1 cellular context compared by ENCODE assay signal in the genomic region with DNA sequence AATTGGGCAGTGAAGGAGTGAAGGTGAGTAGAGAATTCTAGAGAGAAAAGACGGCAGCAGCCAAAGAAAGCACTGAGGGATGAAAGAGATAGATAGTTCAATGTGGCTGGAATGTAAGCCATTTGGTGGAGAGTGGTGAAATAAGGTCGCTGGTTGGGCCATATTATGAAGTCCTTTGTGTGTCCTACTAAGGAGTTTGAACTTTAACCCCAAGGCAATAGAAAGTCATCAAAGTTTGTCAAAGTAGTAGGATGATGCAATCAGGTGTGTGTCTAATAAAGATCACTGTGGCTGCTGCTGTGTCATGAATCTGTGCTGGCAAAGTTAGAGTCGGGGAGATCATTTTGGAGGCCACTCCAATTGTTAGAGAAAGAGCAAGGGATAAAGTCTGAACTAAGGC.
A peak's percentile ranks its signal among the peaks of the same experiment; 100 is the strongest.
TF ChIP-seq lines count a peak whose summit lies in the region.

No MANE protein-coding gene starts in this region.

TF ChIP-seq in K562, 482 proteins besides CTCF, POLR2A, EP300 and RAD21 (continued from another document and continues in another):
- TF ChIP-seq, protein P1, sequence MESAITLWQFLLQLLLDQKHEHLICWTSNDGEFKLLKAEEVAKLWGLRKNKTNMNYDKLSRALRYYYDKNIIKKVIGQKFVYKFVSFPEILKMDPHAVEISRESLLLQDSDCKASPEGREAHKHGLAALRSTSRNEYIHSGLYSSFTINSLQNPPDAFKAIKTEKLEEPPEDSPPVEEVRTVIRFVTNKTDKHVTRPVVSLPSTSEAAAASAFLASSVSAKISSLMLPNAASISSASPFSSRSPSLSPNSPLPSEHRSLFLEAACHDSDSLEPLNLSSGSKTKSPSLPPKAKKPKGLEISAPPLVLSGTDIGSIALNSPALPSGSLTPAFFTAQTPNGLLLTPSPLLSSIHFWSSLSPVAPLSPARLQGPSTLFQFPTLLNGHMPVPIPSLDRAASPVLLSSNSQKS (CRISPR knock-in tag; IDR thresholded peaks at IDR 0.05): no peak
- no peak for TF ChIP-seq KLF10 (CRISPR knock-in tag; IDR thresholded peaks at IDR 0.05)
- TF ChIP-seq TAF15 (IDR thresholded peaks at IDR 0.05; ENCODE audit: low read depth, low read length): no peak
- TF ChIP-seq, protein P2, sequence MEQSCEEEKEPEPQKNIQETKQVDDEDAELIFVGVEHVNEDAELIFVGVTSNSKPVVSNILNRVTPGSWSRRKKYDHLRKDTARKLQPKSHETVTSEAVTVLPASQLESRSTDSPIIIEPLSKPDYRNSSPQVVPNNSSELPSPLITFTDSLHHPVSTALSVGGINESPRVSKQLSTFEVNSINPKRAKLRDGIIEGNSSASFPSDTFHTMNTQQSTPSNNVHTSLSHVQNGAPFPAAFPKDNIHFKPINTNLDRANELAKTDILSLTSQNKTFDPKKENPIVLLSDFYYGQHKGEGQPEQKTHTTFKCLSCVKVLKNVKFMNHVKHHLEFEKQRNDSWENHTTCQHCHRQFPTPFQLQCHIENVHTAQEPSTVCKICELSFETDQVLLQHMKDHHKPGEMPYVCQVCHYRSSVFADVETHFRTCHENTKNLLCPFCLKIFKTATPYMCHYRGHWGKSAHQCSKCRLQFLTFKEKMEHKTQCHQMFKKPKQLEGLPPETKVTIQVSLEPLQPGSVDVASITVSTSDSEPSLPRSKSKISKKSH (CRISPR knock-in tag; IDR thresholded peaks at IDR 0.05): no peak
- no peak for TF ChIP-seq TEAD1 (CRISPR knock-in tag; IDR thresholded peaks at IDR 0.05)
- no peak for TF ChIP-seq POLR2B (IDR thresholded peaks at IDR 0.05; ENCODE audit: low read depth, partially characterized antibody)
- TF ChIP-seq MYNN (IDR thresholded peaks at IDR 0.05): no peak
- no peak for TF ChIP-seq MYNN (CRISPR knock-in tag; IDR thresholded peaks at IDR 0.05)
- TF ChIP-seq ZNF583 (CRISPR knock-in tag; IDR thresholded peaks at IDR 0.05): 0 out of 2 replicates have a peak, but pooled peaks have one; percentile 28
- TF ChIP-seq ZNF174 (CRISPR knock-in tag; IDR thresholded peaks at IDR 0.05): no peak
- TF ChIP-seq, protein P3, sequence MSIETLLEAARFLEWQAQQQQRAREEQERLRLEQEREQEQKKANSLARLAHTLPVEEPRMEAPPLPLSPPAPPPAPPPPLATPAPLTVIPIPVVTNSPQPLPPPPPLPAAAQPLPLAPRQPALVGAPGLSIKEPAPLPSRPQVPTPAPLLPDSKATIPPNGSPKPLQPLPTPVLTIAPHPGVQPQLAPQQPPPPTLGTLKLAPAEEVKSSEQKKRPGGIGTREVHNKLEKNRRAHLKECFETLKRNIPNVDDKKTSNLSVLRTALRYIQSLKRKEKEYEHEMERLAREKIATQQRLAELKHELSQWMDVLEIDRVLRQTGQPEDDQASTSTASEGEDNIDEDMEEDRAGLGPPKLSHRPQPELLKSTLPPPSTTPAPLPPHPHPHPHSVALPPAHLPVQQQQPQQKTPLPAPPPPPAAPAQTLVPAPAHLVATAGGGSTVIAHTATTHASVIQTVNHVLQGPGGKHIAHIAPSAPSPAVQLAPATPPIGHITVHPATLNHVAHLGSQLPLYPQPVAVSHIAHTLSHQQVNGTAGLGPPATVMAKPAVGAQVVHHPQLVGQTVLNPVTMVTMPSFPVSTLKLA (conservative IDR thresholded peaks at IDR 0.05): no peak
- no peak; the same call in 1 of the 2 replicates for TF ChIP-seq SOX6 (IDR thresholded peaks at IDR 0.05)
- no peak for TF ChIP-seq SMAD2 (IDR thresholded peaks at IDR 0.05; ENCODE audit: low read depth, low read length)
- TF ChIP-seq CEBPB (tag; IDR thresholded peaks at IDR 0.05): peak; percentile 94
- TF ChIP-seq, protein P4, sequence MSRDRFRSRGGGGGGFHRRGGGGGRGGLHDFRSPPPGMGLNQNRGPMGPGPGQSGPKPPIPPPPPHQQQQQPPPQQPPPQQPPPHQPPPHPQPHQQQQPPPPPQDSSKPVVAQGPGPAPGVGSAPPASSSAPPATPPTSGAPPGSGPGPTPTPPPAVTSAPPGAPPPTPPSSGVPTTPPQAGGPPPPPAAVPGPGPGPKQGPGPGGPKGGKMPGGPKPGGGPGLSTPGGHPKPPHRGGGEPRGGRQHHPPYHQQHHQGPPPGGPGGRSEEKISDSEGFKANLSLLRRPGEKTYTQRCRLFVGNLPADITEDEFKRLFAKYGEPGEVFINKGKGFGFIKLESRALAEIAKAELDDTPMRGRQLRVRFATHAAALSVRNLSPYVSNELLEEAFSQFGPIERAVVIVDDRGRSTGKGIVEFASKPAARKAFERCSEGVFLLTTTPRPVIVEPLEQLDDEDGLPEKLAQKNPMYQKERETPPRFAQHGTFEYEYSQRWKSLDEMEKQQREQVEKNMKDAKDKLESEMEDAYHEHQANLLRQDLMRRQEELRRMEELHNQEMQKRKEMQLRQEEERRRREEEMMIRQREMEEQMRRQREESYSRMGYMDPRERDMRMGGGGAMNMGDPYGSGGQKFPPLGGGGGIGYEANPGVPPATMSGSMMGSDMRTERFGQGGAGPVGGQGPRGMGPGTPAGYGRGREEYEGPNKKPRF (IDR thresholded peaks at IDR 0.05; ENCODE audit: low read depth, low read length): no peak
- TF ChIP-seq XRCC3 (IDR thresholded peaks at IDR 0.05): no peak
- TF ChIP-seq NCOA2 (IDR thresholded peaks at IDR 0.05; ENCODE audit: partially characterized antibody in 2 of 2): no peak
- peak; percentile 85 to 86 for TF ChIP-seq KDM1A (IDR thresholded peaks at IDR 0.05)
- no peak for TF ChIP-seq HDAC6 (IDR thresholded peaks at IDR 0.05; ENCODE audit: low read depth, low read length)
- no peak for TF ChIP-seq SMARCB1 (IDR thresholded peaks at IDR 0.05; ENCODE audit: insufficient read length, low read depth)
- no peak for TF ChIP-seq ZNF57 (CRISPR knock-in tag; IDR thresholded peaks at IDR 0.05)
- TF ChIP-seq ZNF140 (CRISPR knock-in tag; IDR thresholded peaks at IDR 0.05): no peak
- no peak for TF ChIP-seq CCAR2 (IDR thresholded peaks at IDR 0.05; ENCODE audit: low read depth, low read length)
- TF ChIP-seq, protein P5, sequence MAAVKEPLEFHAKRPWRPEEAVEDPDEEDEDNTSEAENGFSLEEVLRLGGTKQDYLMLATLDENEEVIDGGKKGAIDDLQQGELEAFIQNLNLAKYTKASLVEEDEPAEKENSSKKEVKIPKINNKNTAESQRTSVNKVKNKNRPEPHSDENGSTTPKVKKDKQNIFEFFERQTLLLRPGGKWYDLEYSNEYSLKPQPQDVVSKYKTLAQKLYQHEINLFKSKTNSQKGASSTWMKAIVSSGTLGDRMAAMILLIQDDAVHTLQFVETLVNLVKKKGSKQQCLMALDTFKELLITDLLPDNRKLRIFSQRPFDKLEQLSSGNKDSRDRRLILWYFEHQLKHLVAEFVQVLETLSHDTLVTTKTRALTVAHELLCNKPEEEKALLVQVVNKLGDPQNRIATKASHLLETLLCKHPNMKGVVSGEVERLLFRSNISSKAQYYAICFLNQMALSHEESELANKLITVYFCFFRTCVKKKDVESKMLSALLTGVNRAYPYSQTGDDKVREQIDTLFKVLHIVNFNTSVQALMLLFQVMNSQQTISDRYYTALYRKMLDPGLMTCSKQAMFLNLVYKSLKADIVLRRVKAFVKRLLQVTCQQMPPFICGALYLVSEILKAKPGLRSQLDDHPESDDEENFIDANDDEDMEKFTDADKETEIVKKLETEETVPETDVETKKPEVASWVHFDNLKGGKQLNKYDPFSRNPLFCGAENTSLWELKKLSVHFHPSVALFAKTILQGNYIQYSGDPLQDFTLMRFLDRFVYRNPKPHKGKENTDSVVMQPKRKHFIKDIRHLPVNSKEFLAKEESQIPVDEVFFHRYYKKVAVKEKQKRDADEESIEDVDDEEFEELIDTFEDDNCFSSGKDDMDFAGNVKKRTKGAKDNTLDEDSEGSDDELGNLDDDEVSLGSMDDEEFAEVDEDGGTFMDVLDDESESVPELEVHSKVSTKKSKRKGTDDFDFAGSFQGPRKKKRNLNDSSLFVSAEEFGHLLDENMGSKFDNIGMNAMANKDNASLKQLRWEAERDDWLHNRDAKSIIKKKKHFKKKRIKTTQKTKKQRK (IDR thresholded peaks at IDR 0.05; ENCODE audit: borderline replicate concordance, low read depth, low read length): no peak
- TF ChIP-seq GATAD2B (IDR thresholded peaks at IDR 0.05; ENCODE audit: borderline replicate concordance): no peak
- no peak for TF ChIP-seq NFE2L1 (tag; IDR thresholded peaks at IDR 0.05; ENCODE audit: borderline replicate concordance, low read depth)
- TF ChIP-seq, protein P6, sequence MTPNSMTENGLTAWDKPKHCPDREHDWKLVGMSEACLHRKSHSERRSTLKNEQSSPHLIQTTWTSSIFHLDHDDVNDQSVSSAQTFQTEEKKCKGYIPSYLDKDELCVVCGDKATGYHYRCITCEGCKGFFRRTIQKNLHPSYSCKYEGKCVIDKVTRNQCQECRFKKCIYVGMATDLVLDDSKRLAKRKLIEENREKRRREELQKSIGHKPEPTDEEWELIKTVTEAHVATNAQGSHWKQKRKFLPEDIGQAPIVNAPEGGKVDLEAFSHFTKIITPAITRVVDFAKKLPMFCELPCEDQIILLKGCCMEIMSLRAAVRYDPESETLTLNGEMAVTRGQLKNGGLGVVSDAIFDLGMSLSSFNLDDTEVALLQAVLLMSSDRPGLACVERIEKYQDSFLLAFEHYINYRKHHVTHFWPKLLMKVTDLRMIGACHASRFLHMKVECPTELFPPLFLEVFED (CRISPR knock-in tag; conservative IDR thresholded peaks at IDR 0.05): no peak
- TF ChIP-seq CEBPG (CRISPR knock-in tag; IDR thresholded peaks at IDR 0.05): peak; percentile 96
- TF ChIP-seq CEBPG (tag; conservative IDR thresholded peaks at IDR 0.05 in 1 of 2, IDR thresholded peaks at IDR 0.05 in 1 of 2): peak; percentile 97
- TF ChIP-seq ZNF184 (CRISPR knock-in tag; IDR thresholded peaks at IDR 0.05): no peak
- TF ChIP-seq GABPA (tag; conservative IDR thresholded peaks at IDR 0.05; ENCODE audit: low read depth): no peak
- no peak for TF ChIP-seq CCNT2 (IDR thresholded peaks at IDR 0.05; ENCODE audit: borderline replicate concordance, extremely low read depth, insufficient read length, low read depth, low read length)
- TF ChIP-seq HDAC3 (IDR thresholded peaks at IDR 0.05; ENCODE audit: borderline replicate concordance, partially characterized antibody): peak; percentile 50
- TF ChIP-seq, protein P7, sequence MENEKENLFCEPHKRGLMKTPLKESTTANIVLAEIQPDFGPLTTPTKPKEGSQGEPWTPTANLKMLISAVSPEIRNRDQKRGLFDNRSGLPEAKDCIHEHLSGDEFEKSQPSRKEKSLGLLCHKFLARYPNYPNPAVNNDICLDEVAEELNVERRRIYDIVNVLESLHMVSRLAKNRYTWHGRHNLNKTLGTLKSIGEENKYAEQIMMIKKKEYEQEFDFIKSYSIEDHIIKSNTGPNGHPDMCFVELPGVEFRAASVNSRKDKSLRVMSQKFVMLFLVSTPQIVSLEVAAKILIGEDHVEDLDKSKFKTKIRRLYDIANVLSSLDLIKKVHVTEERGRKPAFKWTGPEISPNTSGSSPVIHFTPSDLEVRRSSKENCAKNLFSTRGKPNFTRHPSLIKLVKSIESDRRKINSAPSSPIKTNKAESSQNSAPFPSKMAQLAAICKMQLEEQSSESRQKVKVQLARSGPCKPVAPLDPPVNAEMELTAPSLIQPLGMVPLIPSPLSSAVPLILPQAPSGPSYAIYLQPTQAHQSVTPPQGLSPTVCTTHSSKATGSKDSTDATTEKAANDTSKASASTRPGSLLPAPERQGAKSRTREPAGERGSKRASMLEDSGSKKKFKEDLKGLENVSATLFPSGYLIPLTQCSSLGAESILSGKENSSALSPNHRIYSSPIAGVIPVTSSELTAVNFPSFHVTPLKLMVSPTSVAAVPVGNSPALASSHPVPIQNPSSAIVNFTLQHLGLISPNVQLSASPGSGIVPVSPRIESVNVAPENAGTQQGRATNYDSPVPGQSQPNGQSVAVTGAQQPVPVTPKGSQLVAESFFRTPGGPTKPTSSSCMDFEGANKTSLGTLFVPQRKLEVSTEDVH (IDR thresholded peaks at IDR 0.05; ENCODE audit: low read depth, partially characterized antibody): peak; percentile 32
- TF ChIP-seq GTF2E2 (tag; IDR thresholded peaks at IDR 0.05): no peak
- no peak for TF ChIP-seq FOXP1 (CRISPR knock-in tag; IDR thresholded peaks at IDR 0.05)
- TF ChIP-seq, protein P8, sequence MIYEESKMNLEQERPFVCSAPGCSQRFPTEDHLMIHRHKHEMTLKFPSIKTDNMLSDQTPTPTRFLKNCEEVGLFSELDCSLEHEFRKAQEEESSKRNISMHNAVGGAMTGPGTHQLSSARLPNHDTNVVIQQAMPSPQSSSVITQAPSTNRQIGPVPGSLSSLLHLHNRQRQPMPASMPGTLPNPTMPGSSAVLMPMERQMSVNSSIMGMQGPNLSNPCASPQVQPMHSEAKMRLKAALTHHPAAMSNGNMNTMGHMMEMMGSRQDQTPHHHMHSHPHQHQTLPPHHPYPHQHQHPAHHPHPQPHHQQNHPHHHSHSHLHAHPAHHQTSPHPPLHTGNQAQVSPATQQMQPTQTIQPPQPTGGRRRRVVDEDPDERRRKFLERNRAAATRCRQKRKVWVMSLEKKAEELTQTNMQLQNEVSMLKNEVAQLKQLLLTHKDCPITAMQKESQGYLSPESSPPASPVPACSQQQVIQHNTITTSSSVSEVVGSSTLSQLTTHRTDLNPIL (CRISPR knock-in tag; IDR thresholded peaks at IDR 0.05): no peak
- TF ChIP-seq, protein P9, sequence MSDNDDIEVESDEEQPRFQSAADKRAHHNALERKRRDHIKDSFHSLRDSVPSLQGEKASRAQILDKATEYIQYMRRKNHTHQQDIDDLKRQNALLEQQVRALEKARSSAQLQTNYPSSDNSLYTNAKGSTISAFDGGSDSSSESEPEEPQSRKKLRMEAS (CRISPR knock-in tag; IDR thresholded peaks at IDR 0.05): no peak
- no peak for TF ChIP-seq ZNF217 (CRISPR knock-in tag; IDR thresholded peaks at IDR 0.05)
- TF ChIP-seq SIN3A (IDR thresholded peaks at IDR 0.05; ENCODE audit: borderline replicate concordance in 2 of 2, control insufficient read depth in 1 of 2, low read depth in 2 of 2, low read length in 2 of 2): no peak
- no peak for TF ChIP-seq HOXB6 (CRISPR knock-in tag; IDR thresholded peaks at IDR 0.05; ENCODE audit: borderline replicate concordance)
- TF ChIP-seq SRSF9 (IDR thresholded peaks at IDR 0.05; ENCODE audit: borderline replicate concordance, low read depth, low read length): no peak
- TF ChIP-seq, protein P10, sequence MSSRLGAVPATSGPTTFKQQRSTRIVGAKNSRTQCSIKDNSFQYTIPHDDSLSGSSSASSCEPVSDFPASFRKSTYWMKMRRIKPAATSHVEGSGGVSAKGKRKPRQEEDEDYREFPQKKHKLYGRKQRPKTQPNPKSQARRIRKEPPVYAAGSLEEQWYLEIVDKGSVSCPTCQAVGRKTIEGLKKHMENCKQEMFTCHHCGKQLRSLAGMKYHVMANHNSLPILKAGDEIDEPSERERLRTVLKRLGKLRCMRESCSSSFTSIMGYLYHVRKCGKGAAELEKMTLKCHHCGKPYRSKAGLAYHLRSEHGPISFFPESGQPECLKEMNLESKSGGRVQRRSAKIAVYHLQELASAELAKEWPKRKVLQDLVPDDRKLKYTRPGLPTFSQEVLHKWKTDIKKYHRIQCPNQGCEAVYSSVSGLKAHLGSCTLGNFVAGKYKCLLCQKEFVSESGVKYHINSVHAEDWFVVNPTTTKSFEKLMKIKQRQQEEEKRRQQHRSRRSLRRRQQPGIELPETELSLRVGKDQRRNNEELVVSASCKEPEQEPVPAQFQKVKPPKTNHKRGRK (tag; IDR thresholded peaks at IDR 0.05): no peak
- TF ChIP-seq ZC3H4 (CRISPR knock-in tag; IDR thresholded peaks at IDR 0.05; ENCODE audit: borderline replicate concordance): no peak
- TF ChIP-seq, protein P11, sequence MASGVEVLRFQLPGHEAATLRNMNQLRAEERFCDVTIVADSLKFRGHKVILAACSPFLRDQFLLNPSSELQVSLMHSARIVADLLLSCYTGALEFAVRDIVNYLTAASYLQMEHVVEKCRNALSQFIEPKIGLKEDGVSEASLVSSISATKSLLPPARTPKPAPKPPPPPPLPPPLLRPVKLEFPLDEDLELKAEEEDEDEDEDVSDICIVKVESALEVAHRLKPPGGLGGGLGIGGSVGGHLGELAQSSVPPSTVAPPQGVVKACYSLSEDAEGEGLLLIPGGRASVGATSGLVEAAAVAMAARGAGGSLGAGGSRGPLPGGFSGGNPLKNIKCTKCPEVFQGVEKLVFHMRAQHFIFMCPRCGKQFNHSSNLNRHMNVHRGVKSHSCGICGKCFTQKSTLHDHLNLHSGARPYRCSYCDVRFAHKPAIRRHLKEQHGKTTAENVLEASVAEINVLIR (CRISPR knock-in tag; IDR thresholded peaks at IDR 0.05): no peak
